ENCODE assay signal across 8 cellular contexts in the genomic region with DNA sequence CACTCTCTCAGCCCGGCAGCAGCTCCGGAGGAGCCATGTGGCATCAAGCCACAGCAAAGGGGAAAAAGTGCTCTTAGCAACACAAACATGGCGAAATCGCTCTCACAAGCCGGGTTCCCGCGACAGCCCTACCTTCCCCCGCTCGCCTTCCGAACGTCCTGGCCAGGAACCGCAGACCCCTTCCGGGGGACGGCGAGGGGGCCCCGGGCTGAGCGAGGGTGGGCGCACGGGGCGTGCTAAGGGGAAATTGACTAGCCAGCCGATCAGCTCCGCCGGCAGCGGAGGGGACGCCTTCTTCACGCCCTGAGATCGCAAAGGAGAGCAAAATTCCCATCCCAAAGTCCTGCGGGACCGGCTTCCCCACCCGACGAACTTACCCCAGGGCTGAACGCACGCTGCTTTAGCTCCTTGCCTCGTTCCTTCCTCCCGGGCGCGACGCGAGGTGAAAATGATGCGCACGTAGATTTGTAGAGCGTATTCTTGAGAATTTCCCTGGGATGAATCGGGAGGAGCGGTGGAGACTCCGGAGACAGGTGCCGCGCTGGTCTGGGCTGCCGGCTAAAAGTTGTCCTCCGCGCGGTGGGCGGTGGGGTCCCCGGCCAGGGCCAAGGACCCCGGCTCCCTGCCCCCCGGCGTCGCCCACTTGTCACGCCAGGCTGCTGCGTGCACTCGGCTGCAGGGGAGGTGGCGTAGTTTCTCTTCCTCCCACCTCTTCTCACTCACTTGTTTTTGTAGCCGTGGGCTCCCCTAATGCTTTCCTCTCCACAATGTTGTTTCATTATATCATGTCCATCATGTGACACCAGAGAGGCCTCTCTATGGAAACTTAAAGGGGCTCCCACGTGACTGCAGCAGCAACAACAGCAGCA.
DNase-seq lines count a peak whose midpoint lies in the region; ATAC-seq and TF ChIP-seq lines count a peak whose summit lies in the region.

No MANE protein-coding gene starts in this region.

- DNase-seq in BE2C: peak; percentile 79
- peak; percentile 87 for DNase-seq in NCI-H526 treated with DMSO at 0.1 percent for 48 hours (lab: John Stamatoyannopoulos, UW)
- DNase-seq in activated CD4-positive, alpha-beta T cell treated with anti-CD3 and anti-CD28 coated beads, Interleukin-2, amount 50 U/mL, for 48 hours: peak; percentile 61 to 73
- DNase-seq in lower lobe of right lung: peak; percentile 80
- peak; percentile 48 to 71 (median 56) for DNase-seq in stimulated activated CD4-positive, alpha-beta T cell treated with anti-CD3 and anti-CD28 coated beads, TNF-alpha, amount 100 ng/mL, for 24 hours (ENCODE audit: low read depth in 3 of 3)

- H3K9me3 ChIP-seq in BE2C (no peaks in the 10 kb centered on the region), duodenal mucosa (ENCODE audit: control insufficient read depth in 1 of 2, low read length in 2 of 2) (no peaks in the 10 kb centered on the region), lower lobe of right lung (no peaks in the 10 kb centered on the region)

- peaks cover 2% of the 10 kb centered on the region; the same call in 1 of the 2 replicates for H3K36me3 ChIP-seq in BE2C
- no peaks in the 10 kb centered on the region for H3K36me3 ChIP-seq in duodenal mucosa (ENCODE audit: control insufficient read depth in 1 of 2, insufficient read depth in 2 of 2, low read length in 2 of 2)
- H3K36me3 ChIP-seq in lower lobe of right lung: peaks cover 10% of the 10 kb centered on the region

- peak overlapping the region; percentile 96 for H3K27ac ChIP-seq in duodenal mucosa (ENCODE audit: low read depth, low read length)
- H3K27ac ChIP-seq in lower lobe of right lung: peak overlapping the region; percentile 100

- peak overlapping the region; percentile 90 to 93 for H3K9ac ChIP-seq in duodenal mucosa (ENCODE audit: low read depth in 1 of 2, low read length in 2 of 2)

- intact Hi-C loops in lower lobe of right lung (cut with DNase I): no loop called here

- ATAC-seq in GM19023 (IDR thresholded peaks at IDR 0.05; ENCODE audit: unreplicated experiment): peak; percentile 42
- ATAC-seq in HG03159 (IDR thresholded peaks at IDR 0.05; ENCODE audit: unreplicated experiment): peak; percentile 37
- ATAC-seq in lower lobe of right lung: peak; percentile 56 to 63

- H3K27me3 ChIP-seq in BE2C: no peaks in the 10 kb centered on the region
- H3K27me3 ChIP-seq in duodenal mucosa (ENCODE audit: control insufficient read depth in 1 of 2, insufficient read depth in 2 of 2, low read length in 2 of 2): peaks cover 10 to 23% of the 10 kb centered on the region in 2 donors
- no peaks in the 10 kb centered on the region for H3K27me3 ChIP-seq in lower lobe of right lung (ENCODE audit: low read depth)

- H3K4me3 ChIP-seq in BE2C (ENCODE audit: low read depth, low read length): peak overlapping the region; percentile 97
- peak overlapping the region; percentile 84 to 94 for H3K4me3 ChIP-seq in duodenal mucosa (ENCODE audit: low read depth in 1 of 2, low read length in 2 of 2)
- H3K4me3 ChIP-seq in lower lobe of right lung: peak overlapping the region; percentile 95

- TF ChIP-seq CTCF in BE2C (IDR thresholded peaks at IDR 0.05; ENCODE audit: low read depth, low read length): no peak
- TF ChIP-seq CTCF in lower lobe of right lung (IDR thresholded peaks at IDR 0.05): no peak

- H3K4me1 ChIP-seq in BE2C: no peaks in the 10 kb centered on the region; the same call in 1 of the 2 replicates
- peaks cover 30 to 50% of the 10 kb centered on the region in 2 donors for H3K4me1 ChIP-seq in duodenal mucosa (ENCODE audit: control insufficient read depth in 1 of 2, insufficient read depth in 2 of 2, low read length in 2 of 2)
- H3K4me1 ChIP-seq in lower lobe of right lung: peaks cover 59% of the 10 kb centered on the region

Comparison
In these comparisons a context has a peak if more than half of its experiments do, and no peak if none do; other contexts are left out.
1. Peak in every context shown above with its lines: DNase-seq, ATAC-seq, H3K4me3 ChIP-seq and H3K27ac ChIP-seq.